In genomic region chr21:26840206-26840605, GRCh38 we compare ENCODE assay signal across 10 cellular contexts. TPM values are rescaled to one million over a fixed set of nuclear protein-coding genes. Genes with fewer than 3 reads are reported as not detected.
DNase-seq lines count a peak whose midpoint lies in the region; ATAC-seq, FAIRE-seq and TF ChIP-seq lines count a peak whose summit lies in the region.
"Had no signal": no experiment of that assay in that cellular context is flagged by ENCODE, and none has a peak within 500 bp of the region (broad histone marks: within the 10 kb centered on the region; RNA-seq: fewer than 3 reads in every experiment).

No MANE protein-coding gene starts in this region.

- H3K9me3 Mint-ChIP-seq in naive thymus-derived CD4-positive, alpha-beta T cell = peaks cover 0 to 8% (median 0%) of the 10 kb centered on the region in 11 donors

- H3K36me3 Mint-ChIP-seq in naive thymus-derived CD4-positive, alpha-beta T cell = peaks cover 0 to 26% (median 0%) of the 10 kb centered on the region in 5 donors

- ATAC-seq in Right ventricle myocardium superior (ENCODE audit: poor library complexity) (no peak), HG03520 (IDR thresholded peaks at IDR 0.05; ENCODE audit: unreplicated experiment) (no peak)
- peak; percentile 55 for ATAC-seq in naive thymus-derived CD4-positive, alpha-beta T cell
- ATAC-seq: GM23338, K562 had no signal

- peaks cover 38 to 76% (median 53%) of the 10 kb centered on the region in 5 donors for H3K27me3 Mint-ChIP-seq in naive thymus-derived CD4-positive, alpha-beta T cell

- peaks cover 13 to 41% (median 29%) of the 10 kb centered on the region in 7 donors for H3K4me1 Mint-ChIP-seq in naive thymus-derived CD4-positive, alpha-beta T cell

- no peak overlapping the region for H3K4me3 ChIP-seq in cardiac muscle cell
- H3K4me3 ChIP-seq in bronchial epithelial cell (ENCODE audit: low read depth, low read length) = no peak overlapping the region
- H3K4me3 ChIP-seq in naive thymus-derived CD4-positive, alpha-beta T cell (ENCODE audit: low read length) = no peak overlapping the region
- peak overlapping the region in 1 of 2 donors; percentile 11 for H3K4me3 ChIP-seq in vagina
- H3K4me3 ChIP-seq: GM23338, K562 had no signal

- FAIRE-seq in bronchial epithelial cell (lab: Jason Lieb, UNC) = peak; percentile 36
- FAIRE-seq: K562 had no signal

- POLR2A ChIA-PET in naive thymus-derived CD4-positive, alpha-beta T cell (lab: Charles Lee) = no interaction called here

- CTCF ChIA-PET in naive thymus-derived CD4-positive, alpha-beta T cell (lab: Charles Lee) = no interaction called here

- H3K36me3 ChIP-seq in cardiac muscle cell = peaks cover 69% of the 10 kb centered on the region
- H3K36me3 ChIP-seq in bronchial epithelial cell (ENCODE audit: control insufficient read depth, insufficient read depth, low read length) = peaks cover 10% of the 10 kb centered on the region
- H3K36me3 ChIP-seq in naive thymus-derived CD4-positive, alpha-beta T cell (ENCODE audit: control insufficient read depth in 2 of 3, insufficient read depth in 3 of 3, low read length in 3 of 3) = no peaks in the 10 kb centered on the region
- peaks cover 7 to 64% of the 10 kb centered on the region in 2 donors for H3K36me3 ChIP-seq in vagina

- intact Hi-C loops in Right ventricle myocardium superior (cut with DNase I) = loop anchor here (5.0 kb wide), 1 partner anchor 68 kb away; no protein-coding TSS in a partner anchor
- intact Hi-C loops in naive thymus-derived CD4-positive, alpha-beta T cell (cut with micrococcal nuclease) = loop anchor here (10.0 kb wide), 4 partner anchors 1215 to 1995 kb away; partner anchors contain the start of gene MRPL39 (in 1 of the 2)
- intact Hi-C loops in vagina (cut with DNase I) = loop anchor here (5.0 kb wide), 2 partner anchors 43 to 68 kb away; no protein-coding TSS in a partner anchor

- H3K4me3 Mint-ChIP-seq in naive thymus-derived CD4-positive, alpha-beta T cell = peak overlapping the region in 6 of 10 donors; percentile 10 to 67 (median 54)
- H3K4me3 Mint-ChIP-seq: GM23338 had no signal

- H3K27me3 ChIP-seq in cardiac muscle cell (no peaks in the 10 kb centered on the region), bronchial epithelial cell (ENCODE audit: control insufficient read depth, insufficient read depth, low read length) (no peaks in the 10 kb centered on the region), vagina (no peaks in the 10 kb centered on the region)
- H3K27me3 ChIP-seq in naive thymus-derived CD4-positive, alpha-beta T cell (ENCODE audit: control insufficient read depth in 2 of 2, insufficient read depth in 2 of 2, low read length in 2 of 2) = peaks cover 0 to 3% of the 10 kb centered on the region in 2 donors

- H3K4me1 ChIP-seq in cardiac muscle cell (ENCODE audit: low read depth) (peaks cover 37% of the 10 kb centered on the region), vagina (peaks cover 47% of the 10 kb centered on the region)
- H3K4me1 ChIP-seq in naive thymus-derived CD4-positive, alpha-beta T cell (ENCODE audit: control insufficient read depth in 2 of 2, insufficient read depth in 2 of 2, low read length in 2 of 2) = no peaks in the 10 kb centered on the region

- DNase-seq in cardiac muscle cell (ENCODE audit: low read depth in 1 of 2, low spot score in 1 of 2) = peak in 1 of 2 donors; percentile 14
- DNase-seq in Right ventricle myocardium superior = no peak
- no peak for DNase-seq in bronchial epithelial cell (ENCODE audit: low read depth)
- peak in 2 of 9 donors; percentile 14 to 42 for DNase-seq in naive thymus-derived CD4-positive, alpha-beta T cell
- DNase-seq in vagina (ENCODE audit: extremely low spot score in 2 of 2) = no peak
- no peak for DNase-seq in NCI-H446 treated with DMSO at 0.1 percent for 48 hours (lab: John Stamatoyannopoulos, UW)
- DNase-seq in NCI-H1436 (lab: John Stamatoyannopoulos, UW) = no peak

- H3K9me3 ChIP-seq in cardiac muscle cell (ENCODE audit: low read depth) (no peaks in the 10 kb centered on the region), vagina (no peaks in the 10 kb centered on the region)
- no peaks in the 10 kb centered on the region for H3K9me3 ChIP-seq in naive thymus-derived CD4-positive, alpha-beta T cell (ENCODE audit: control insufficient read depth in 2 of 3, low read length in 3 of 3)

- H3K27ac Mint-ChIP-seq in naive thymus-derived CD4-positive, alpha-beta T cell = peak overlapping the region in 3 of 9 donors; percentile 2 to 73 (median 43)

- H3K27ac ChIP-seq in cardiac muscle cell (peak overlapping the region; percentile 36), vagina (peak overlapping the region; percentile 97)
- no peak overlapping the region for H3K27ac ChIP-seq in naive thymus-derived CD4-positive, alpha-beta T cell (ENCODE audit: low read depth, low read length)

- no peak for TF ChIP-seq POLR2A in vagina (IDR thresholded peaks at IDR 0.05)

- TF ChIP-seq CTCF in cardiac muscle cell (IDR thresholded peaks at IDR 0.05; ENCODE audit: low read depth, low read length) (no peak), bronchial epithelial cell (IDR thresholded peaks at IDR 0.05; ENCODE audit: insufficient read depth, low read length, severe bottlenecking) (no peak), vagina (IDR thresholded peaks at IDR 0.05) (no peak)

RNA-seq across cellular contexts. Expression of gene ADAMTS1, which starts 5.0 kb away (rescaled TPM):
- total RNA-seq in cardiac muscle cell (155 and 185 TPM in 2 replicates), Right ventricle myocardium superior (41.4 TPM), bronchial epithelial cell (100 and 124 TPM in 2 replicates), vagina (241 TPM)
- polyA plus RNA-seq in cardiac muscle cell = 154 and 179 TPM in 2 replicates
- total RNA-seq in naive thymus-derived CD4-positive, alpha-beta T cell = 1 to 10 TPM in 2 of 5 experiments, under 1 TPM in 1, not detected in 2; 0.56 to 7.6 (median 3.3) TPM
- under 1 TPM; 0.48 to 0.71 TPM for polyA plus RNA-seq in naive thymus-derived CD4-positive, alpha-beta T cell
